1 cellular context compared by ENCODE assay signal in genomic region chr6:52635049-52635577, GRCh38.
TF ChIP-seq lines count a peak whose summit lies in the region.

No MANE protein-coding gene starts in this region.

TF ChIP-seq in WTC11, 78 proteins besides CTCF, POLR2A, EP300 and RAD21 (continued from another document):
- TF ChIP-seq ZNF138 (CRISPR knock-in tag; conservative IDR thresholded peaks at IDR 0.05): no peak
- no peak for TF ChIP-seq FOXJ3 (CRISPR knock-in tag; IDR thresholded peaks at IDR 0.05; ENCODE audit: borderline replicate concordance)
- TF ChIP-seq ARID4B (CRISPR knock-in tag; IDR thresholded peaks at IDR 0.05; ENCODE audit: borderline replicate concordance): no peak
- TF ChIP-seq EMX1 (CRISPR knock-in tag; IDR thresholded peaks at IDR 0.05): no peak
- no peak for TF ChIP-seq JUN (CRISPR knock-in tag; IDR thresholded peaks at IDR 0.05)
- no peak for TF ChIP-seq ZNF396 (CRISPR knock-in tag; IDR thresholded peaks at IDR 0.05; ENCODE audit: borderline replicate concordance)
- TF ChIP-seq TEAD1 (CRISPR knock-in tag; IDR thresholded peaks at IDR 0.05): no peak
TF ChIP-seq in WTC11: peak in this region for 0.
